In the genomic region with DNA sequence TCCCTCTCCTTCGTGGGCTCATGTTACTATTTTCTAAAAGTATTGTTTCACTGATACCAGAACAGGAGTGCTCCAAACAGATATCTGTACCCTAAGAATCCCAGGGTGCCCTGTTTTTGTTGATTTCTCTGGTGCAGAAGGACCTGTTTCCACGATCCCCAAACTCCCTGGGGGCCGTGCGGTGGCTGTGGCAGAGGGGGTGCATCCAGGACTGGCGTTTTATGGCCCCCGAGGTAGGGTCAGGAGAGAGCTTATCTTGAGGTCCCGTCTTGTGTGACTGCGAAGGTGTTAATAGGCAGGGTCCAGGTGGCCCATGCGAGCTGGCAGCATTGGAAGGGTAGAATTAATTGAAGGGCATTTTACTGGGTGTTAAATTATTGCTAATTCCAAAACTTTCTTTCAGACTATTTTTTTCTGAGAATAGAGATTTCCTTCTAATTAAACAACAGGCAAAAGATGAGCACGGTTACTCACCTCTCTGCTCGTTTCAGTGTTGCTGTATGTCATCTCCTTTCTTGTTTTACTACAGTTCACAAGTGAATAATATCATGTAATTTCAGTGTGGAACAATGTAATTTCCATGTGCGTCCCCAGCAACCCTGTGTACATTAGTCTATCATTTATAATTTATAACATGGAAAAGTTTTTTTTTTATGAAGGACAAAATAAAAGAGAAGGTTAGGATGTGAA, we compare ENCODE assay signal across 14 cellular contexts. TPM values are rescaled to one million over a fixed set of nuclear protein-coding genes. Genes with fewer than 3 reads are reported as not detected.
"Had no signal": no experiment of that assay in that cellular context is flagged by ENCODE, and none has a peak within 500 bp of the region (broad histone marks: within the 10 kb centered on the region; RNA-seq: fewer than 3 reads in every experiment).

No MANE protein-coding gene starts in this region.

- H3K4me2 ChIP-seq: neural progenitor cell had no signal

- H3K4me3 ChIP-seq: coronary artery, esophagus muscularis mucosa, gastrocnemius medialis, heart right ventricle, neural progenitor cell, ovary, thyroid gland had no signal

- H3K9me3 ChIP-seq: esophagus muscularis mucosa, gastrocnemius medialis, heart right ventricle, ovary, thyroid gland had no signal

- H3K27me3 ChIP-seq: esophagus muscularis mucosa, ovary had no signal

- DNase-seq: activated CD4-positive, alpha-beta memory T cell treated with anti-CD3 and anti-CD28 coated beads for 36 hours; activated naive CD8-positive, alpha-beta T cell treated with anti-CD3 and anti-CD28 coated beads for 36 hours; gastrocnemius medialis; heart right ventricle; naive B cell; ovary; T-helper 17 cell; thyroid gland; WERI-Rb-1 had no signal

- H3K27ac ChIP-seq: coronary artery, esophagus muscularis mucosa, gastrocnemius medialis, heart right ventricle, neural progenitor cell, ovary, thyroid gland, WERI-Rb-1 had no signal

- H2AFZ ChIP-seq: neural progenitor cell had no signal

- H3K9ac ChIP-seq: neural progenitor cell had no signal

- H3K4me1 ChIP-seq: gastrocnemius medialis, heart right ventricle, neural progenitor cell, thyroid gland had no signal

- H3K36me3 ChIP-seq: gastrocnemius medialis, heart right ventricle, neural progenitor cell, ovary, thyroid gland, WERI-Rb-1 had no signal

- ATAC-seq: gastrocnemius medialis; heart right ventricle; stimulated activated effector memory CD8-positive, alpha-beta T cell treated with anti-CD3 and anti-CD28 coated beads, Interleukin-12 subunit alpha, Interleukin-12 subunit beta, amount 100 ng/mL, for 72 hours; T-helper 17 cell had no signal

RNA-seq across cellular contexts. Expression of gene TWIST2, which starts 8.2 kb away (rescaled TPM):
- total RNA-seq: activated CD4-positive, alpha-beta memory T cell treated with anti-CD3 and anti-CD28 coated beads for 36 hours; activated naive CD8-positive, alpha-beta T cell treated with anti-CD3 and anti-CD28 coated beads for 36 hours; activated T-helper 1 cell treated with anti-CD3 and anti-CD28 coated beads, Interleukin-12 subunit alpha, Interleukin-12 subunit beta, Interleukin-2, Interleukin-4 antibody, amounts not matched to agents 30 ng/mL and 10 ng/mL and 1 ng/mL, durations not matched to agents 14 hours and 24 hours and 36 hours; T-helper 17 cell had no signal
